In the genomic region with DNA sequence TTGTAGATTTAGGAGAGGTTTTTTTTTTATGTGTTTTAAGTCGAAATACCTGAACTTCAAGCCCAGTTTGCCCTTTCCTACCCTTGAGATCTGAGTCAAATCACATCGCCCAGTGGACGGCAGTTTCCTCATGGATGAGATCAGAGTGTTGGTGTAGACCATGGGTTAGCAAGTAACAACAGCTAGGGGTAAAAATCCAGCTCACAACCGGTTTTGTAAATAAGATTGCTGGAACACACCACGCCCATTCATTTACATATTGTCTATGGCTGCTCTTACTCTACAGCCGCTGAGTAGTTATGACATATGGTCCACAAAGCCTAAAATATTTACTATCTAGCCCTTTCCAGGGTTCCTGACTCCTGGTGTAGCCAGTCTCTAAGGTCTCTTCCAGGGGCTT, we compare ENCODE assay signal across 24 cellular contexts.
DNase-seq lines count a peak whose midpoint lies in the region; ATAC-seq, FAIRE-seq and TF ChIP-seq lines count a peak whose summit lies in the region.
"Had no signal": no experiment of that assay in that cellular context is flagged by ENCODE, and none has a peak within 500 bp of the region (broad histone marks: within the 10 kb centered on the region; RNA-seq: fewer than 3 reads in every experiment).

No MANE protein-coding gene starts in this region.

- FAIRE-seq in GM19239 (lab: Jason Lieb, UNC) (peak; percentile 78), endothelial cell of umbilical vein (lab: Jason Lieb, UNC) (no peak)
- FAIRE-seq: colon had no signal

- H3K4me2 ChIP-seq in endothelial cell of umbilical vein (ENCODE audit: insufficient read depth, low read length) = peak overlapping the region; percentile 79

- no peaks in the 10 kb centered on the region for H3K9me3 ChIP-seq in endothelial cell of umbilical vein (replicated peaks; ENCODE audit: control insufficient read depth, insufficient read depth, low read length)
- H3K9me3 ChIP-seq: SJSA1, testis had no signal

- no peak overlapping the region for H3K4me3 ChIP-seq in endothelial cell of umbilical vein (replicated peaks in 1 of 3; ENCODE audit: insufficient read depth in 1 of 3, low read depth in 1 of 3, low read length in 3 of 3)
- H3K4me3 ChIP-seq: SJSA1, testis had no signal

- DNase-seq in Calu3 (no peak), GM19239 (ENCODE audit: insufficient read length, low spot score) (no peak), endothelial cell of umbilical vein (ENCODE audit: low read depth, low spot score) (peak; percentile 12), SKM-1 (lab: John Stamatoyannopoulos, UW; ENCODE audit: unreplicated experiment) (no peak), NCI-H146 treated with DMSO at 0.1 percent for 48 hours (lab: John Stamatoyannopoulos, UW; ENCODE audit: unreplicated experiment) (no peak), mesenteric fat pad (ENCODE audit: low spot score) (no peak)
- DNase-seq in natural killer cell treated with Interleukin-12 subunit alpha and Interleukin-12 subunit beta and Interleukin-15 and Interleukin-18, amount 100 ng/mL, for 72 hours (ENCODE audit: low spot score) = no peak
- no peak for DNase-seq in activated CD4-positive, alpha-beta memory T cell treated with anti-CD3 and anti-CD28 coated beads, Interleukin-2, amount 10 ng/mL, durations not matched to agents 7 days and 5 days
- DNase-seq: activated CD4-positive, alpha-beta T cell treated with anti-CD3 and anti-CD28 coated beads for 36 hours; activated CD8-positive, alpha-beta memory T cell treated with anti-CD3 and anti-CD28 coated beads, Interleukin-2, amount 50 U/mL, for 48 hours; aorta; erythroblast; GOT3; Karpas-422; NCI-H1417; NCI-H226; nucleus accumbens; OCI-M1; stimulated activated CD4-positive, alpha-beta T cell treated with anti-CD3 and anti-CD28 coated beads, Interleukin-2, amount 100 ng/mL, for 48 hours; testis had no signal

- peaks cover 34% of the 10 kb centered on the region for H3K36me3 Mint-ChIP-seq in Calu3 (ENCODE audit: insufficient read depth, unreplicated experiment)
- peaks cover 9% of the 10 kb centered on the region for H3K36me3 Mint-ChIP-seq in natural killer cell treated with Interleukin-12 subunit alpha and Interleukin-12 subunit beta and Interleukin-15 and Interleukin-18, amount 100 ng/mL, for 72 hours
- H3K36me3 Mint-ChIP-seq in activated CD4-positive, alpha-beta memory T cell treated with anti-CD3 and anti-CD28 coated beads, Interleukin-2, amount 10 ng/mL, durations not matched to agents 7 days and 5 days (ENCODE audit: low read depth) = peaks cover 14% of the 10 kb centered on the region

- no peak for TF ChIP-seq CTCF in Calu3 (IDR thresholded peaks at IDR 0.05; ENCODE audit: unreplicated experiment)
- no peak for TF ChIP-seq CTCF in endothelial cell of umbilical vein (IDR thresholded peaks at IDR 0.05; ENCODE audit: extremely low read depth in 1 of 2, insufficient read depth in 1 of 2, low read depth in 1 of 2, low read length in 2 of 2)

- H3K27me3 Mint-ChIP-seq in Calu3 (ENCODE audit: unreplicated experiment) = no peaks in the 10 kb centered on the region
- no peaks in the 10 kb centered on the region for H3K27me3 Mint-ChIP-seq in natural killer cell treated with Interleukin-12 subunit alpha and Interleukin-12 subunit beta and Interleukin-15 and Interleukin-18, amount 100 ng/mL, for 72 hours
- no peaks in the 10 kb centered on the region for H3K27me3 Mint-ChIP-seq in activated CD4-positive, alpha-beta memory T cell treated with anti-CD3 and anti-CD28 coated beads, Interleukin-2, amount 10 ng/mL, durations not matched to agents 7 days and 5 days
- H3K27me3 Mint-ChIP-seq: activated CD4-positive, alpha-beta T cell treated with anti-CD3 and anti-CD28 coated beads for 36 hours had no signal

- POLR2A ChIA-PET in endothelial cell of umbilical vein (lab: Charles Lee) = interaction anchor here (0.5 kb wide), 1 partner anchor 962 kb away, joined by 3 read pairs; no protein-coding TSS in a partner anchor
- POLR2A ChIA-PET in activated CD4-positive, alpha-beta memory T cell treated with anti-CD3 and anti-CD28 coated beads, Interleukin-2, amount 10 ng/mL, durations not matched to agents 7 days and 5 days (lab: Charles Lee) = interaction anchor here (0.7 to 1.1 kb wide), 2 partner anchors 13 to 83 kb away, joined by 3 to 5 read pairs; no protein-coding TSS in a partner anchor

- no peak for ATAC-seq in natural killer cell treated with Interleukin-12 subunit alpha and Interleukin-12 subunit beta and Interleukin-15 and Interleukin-18, amount 100 ng/mL, for 72 hours
- ATAC-seq: activated CD4-positive, alpha-beta T cell treated with anti-CD3 and anti-CD28 coated beads for 36 hours; sciatic nerve had no signal

- peaks cover 93% of the 10 kb centered on the region for H3K4me1 Mint-ChIP-seq in Calu3 (ENCODE audit: low read depth, unreplicated experiment)
- peaks cover 46 to 63% of the 10 kb centered on the region in 2 donors for H3K4me1 Mint-ChIP-seq in natural killer cell treated with Interleukin-12 subunit alpha and Interleukin-12 subunit beta and Interleukin-15 and Interleukin-18, amount 100 ng/mL, for 72 hours (ENCODE audit: low read depth in 2 of 2)
- peaks cover 45% of the 10 kb centered on the region for H3K4me1 Mint-ChIP-seq in activated CD4-positive, alpha-beta memory T cell treated with anti-CD3 and anti-CD28 coated beads, Interleukin-2, amount 10 ng/mL, durations not matched to agents 7 days and 5 days

- no peaks in the 10 kb centered on the region for H4K20me1 ChIP-seq in endothelial cell of umbilical vein (replicated peaks; ENCODE audit: control insufficient read depth, extremely low read depth, insufficient read depth, low read length)

- no peaks in the 10 kb centered on the region for H3K36me3 ChIP-seq in endothelial cell of umbilical vein (ENCODE audit: control insufficient read depth in 2 of 2, extremely low read depth in 1 of 2, insufficient read depth in 2 of 2, low read length in 2 of 2)
- H3K36me3 ChIP-seq: SJSA1 had no signal

- H2AFZ ChIP-seq in endothelial cell of umbilical vein (ENCODE audit: low read depth, low read length) = no peak overlapping the region

- no peaks in the 10 kb centered on the region for H3K79me2 ChIP-seq in endothelial cell of umbilical vein (ENCODE audit: control insufficient read depth, insufficient read depth, low read length)

- no peak overlapping the region for H3K9ac ChIP-seq in endothelial cell of umbilical vein (replicated peaks; ENCODE audit: extremely low read depth, insufficient read depth, low read length)

- no peak overlapping the region for H3K4me3 Mint-ChIP-seq in Calu3 (ENCODE audit: low read depth, unreplicated experiment)
- H3K4me3 Mint-ChIP-seq in natural killer cell treated with Interleukin-12 subunit alpha and Interleukin-12 subunit beta and Interleukin-15 and Interleukin-18, amount 100 ng/mL, for 72 hours = no peak overlapping the region
- H3K4me3 Mint-ChIP-seq in activated CD4-positive, alpha-beta memory T cell treated with anti-CD3 and anti-CD28 coated beads, Interleukin-2, amount 10 ng/mL, durations not matched to agents 7 days and 5 days = no peak overlapping the region
- H3K4me3 Mint-ChIP-seq: activated CD4-positive, alpha-beta T cell treated with anti-CD3 and anti-CD28 coated beads for 36 hours had no signal

- H3K27ac ChIP-seq in endothelial cell of umbilical vein (ENCODE audit: insufficient read depth, low read depth, low read length) = no peak overlapping the region
- H3K27ac ChIP-seq: HL-60, SJSA1, testis had no signal

- BruUV-seq in Calu3 (replicated peaks; lab: Mats Ljungman, UMichigan) (no TSS peak), endothelial cell of umbilical vein (replicated peaks; lab: Mats Ljungman, UMichigan) (no TSS peak)

- no peaks in the 10 kb centered on the region for H3K9me3 Mint-ChIP-seq in Calu3 (ENCODE audit: low read depth, unreplicated experiment)
- H3K9me3 Mint-ChIP-seq in natural killer cell treated with Interleukin-12 subunit alpha and Interleukin-12 subunit beta and Interleukin-15 and Interleukin-18, amount 100 ng/mL, for 72 hours = peaks cover 4% of the 10 kb centered on the region
- peaks cover 8% of the 10 kb centered on the region for H3K9me3 Mint-ChIP-seq in activated CD4-positive, alpha-beta memory T cell treated with anti-CD3 and anti-CD28 coated beads, Interleukin-2, amount 10 ng/mL, durations not matched to agents 7 days and 5 days

- peaks cover 3 to 5% of the 10 kb centered on the region in 2 experiments for H3K27me3 ChIP-seq in endothelial cell of umbilical vein (ENCODE audit: control insufficient read depth in 2 of 2, insufficient read depth in 2 of 2, low read length in 2 of 2)
- H3K27me3 ChIP-seq: SJSA1, testis had no signal

- dilution Hi-C loops in endothelial cell of umbilical vein (cut with MboI; ENCODE audit: extremely low pct_ligation_motif_present, low sequenced_read_pairs) = no loop called here

- peak overlapping the region; percentile 67 for H3K27ac Mint-ChIP-seq in Calu3 (ENCODE audit: unreplicated experiment)
- peak overlapping the region; percentile 65 to 99 for H3K27ac Mint-ChIP-seq in natural killer cell treated with Interleukin-12 subunit alpha and Interleukin-12 subunit beta and Interleukin-15 and Interleukin-18, amount 100 ng/mL, for 72 hours
- H3K27ac Mint-ChIP-seq in activated CD4-positive, alpha-beta memory T cell treated with anti-CD3 and anti-CD28 coated beads, Interleukin-2, amount 10 ng/mL, durations not matched to agents 7 days and 5 days = no peak overlapping the region
- H3K27ac Mint-ChIP-seq: activated CD4-positive, alpha-beta T cell treated with anti-CD3 and anti-CD28 coated beads for 36 hours had no signal

- intact Hi-C loops in Calu3 (cut with micrococcal nuclease; ENCODE audit: unreplicated experiment) (loop anchor here (10.0 kb wide), 1 partner anchor 100 kb away; no protein-coding TSS in a partner anchor), endothelial cell of umbilical vein (cut with micrococcal nuclease) (no loop called here)

- H3K4me1 ChIP-seq in endothelial cell of umbilical vein (ENCODE audit: control insufficient read depth, extremely low read depth, insufficient read depth, low read length) = peaks cover 28% of the 10 kb centered on the region

- no peaks in the 10 kb centered on the region for H3K9me1 ChIP-seq in endothelial cell of umbilical vein (replicated peaks; ENCODE audit: control insufficient read depth, extremely low read depth, insufficient read depth, low read length)

- no peak for TF ChIP-seq POLR2A in endothelial cell of umbilical vein (IDR thresholded peaks at IDR 0.05; ENCODE audit: low read depth, low read length)

- CTCF ChIA-PET in Calu3 (lab: Charles Lee) = interaction anchor here (0.7 kb wide), 1 partner anchor 372 kb away, joined by 8 read pairs; no protein-coding TSS in a partner anchor
- CTCF ChIA-PET in endothelial cell of umbilical vein (lab: Charles Lee) = interaction anchor here (1.3 kb wide), 1 partner anchor 1162 kb away, joined by 6 read pairs; no protein-coding TSS in a partner anchor
- CTCF ChIA-PET in activated CD4-positive, alpha-beta memory T cell treated with anti-CD3 and anti-CD28 coated beads, Interleukin-2, amount 10 ng/mL, durations not matched to agents 7 days and 5 days (lab: Charles Lee) = no interaction called here

TF ChIP-seq in endothelial cell of umbilical vein, 7 proteins besides CTCF, POLR2A, EP300 and RAD21 (continues in another document):
- TF ChIP-seq EZH2 (IDR thresholded peaks at IDR 0.05; ENCODE audit: borderline replicate concordance, low read depth, low read length, severe bottlenecking) (no peak), FOS (IDR thresholded peaks at IDR 0.05; ENCODE audit: borderline replicate concordance, insufficient read depth, low read length) (no peak), POLR2AphosphoS5 (IDR thresholded peaks at IDR 0.05; ENCODE audit: insufficient read depth, low read depth, low read length) (no peak)
